Comparison of ENCODE assay signal across 25 cellular contexts in the genomic region with DNA sequence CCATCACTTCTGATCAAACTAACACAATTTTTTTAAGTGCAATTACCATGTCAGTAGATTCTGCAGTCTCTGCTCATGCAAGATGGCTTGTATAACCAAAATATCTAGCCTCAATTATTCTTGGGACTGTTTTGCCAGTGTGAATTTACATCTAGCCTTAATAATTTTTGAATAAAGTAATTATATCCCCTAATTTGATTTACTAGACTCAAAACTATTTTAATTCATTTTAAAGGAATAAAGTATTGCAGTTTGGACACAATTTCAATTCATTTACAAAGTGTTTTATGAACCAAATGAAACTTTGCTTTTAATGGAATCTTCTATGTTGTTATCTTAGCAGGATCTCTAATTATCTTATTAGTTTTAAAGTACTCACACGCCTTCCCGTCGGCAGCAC.
"Had no signal": no experiment of that assay in that cellular context is flagged by ENCODE, and none has a peak within 500 bp of the region (broad histone marks: within the 10 kb centered on the region; RNA-seq: fewer than 3 reads in every experiment).

No MANE protein-coding gene starts in this region.

- H3K9me3 ChIP-seq: colonic mucosa, esophagus muscularis mucosa, esophagus squamous epithelium, gastrocnemius medialis, gastroesophageal sphincter, heart left ventricle, heart right ventricle had no signal

- H3K27me3 ChIP-seq: colonic mucosa, dorsolateral prefrontal cortex, esophagus muscularis mucosa, esophagus squamous epithelium, foreskin keratinocyte, gastrocnemius medialis, gastroesophageal sphincter, heart left ventricle, heart right ventricle, hepatocyte had no signal

- H3K4me1 ChIP-seq: colonic mucosa, esophagus muscularis mucosa, esophagus squamous epithelium, foreskin keratinocyte, gastrocnemius medialis, gastroesophageal sphincter, heart left ventricle had no signal

- H3K4me2 ChIP-seq: hepatocyte had no signal

- DNase-seq: colonic mucosa; cortex of kidney; dermis blood vessel endothelial cell; dorsolateral prefrontal cortex; effector CD4-positive, alpha-beta T cell; effector CD8-positive, alpha-beta T cell; effector memory CD4-positive, alpha-beta T cell; effector memory CD8-positive, alpha-beta T cell; endodermal cell; erythroblast; esophagus squamous epithelium; foreskin fibroblast; foreskin keratinocyte; foreskin melanocyte; gastrocnemius medialis; glutamatergic neuron; head of caudate nucleus; heart left ventricle; heart right ventricle had no signal

- H3K36me3 ChIP-seq: colonic mucosa, esophagus squamous epithelium, gastrocnemius medialis had no signal

- H3K79me2 ChIP-seq: hepatocyte had no signal

- H3K4me3 ChIP-seq: colonic mucosa, coronary artery, dorsolateral prefrontal cortex, esophagus muscularis mucosa, esophagus squamous epithelium, gastrocnemius medialis, gastroesophageal sphincter, heart left ventricle, heart right ventricle, hepatocyte had no signal

- ATAC-seq: effector memory CD8-positive, alpha-beta T cell; esophagus mucosa; foreskin keratinocyte; gastrocnemius medialis; gastroesophageal sphincter; heart left ventricle; heart right ventricle had no signal

- H3K27ac ChIP-seq: colonic mucosa, coronary artery, dorsolateral prefrontal cortex, epithelial cell of prostate, esophagus muscularis mucosa, esophagus squamous epithelium, foreskin keratinocyte, gastrocnemius medialis, gastroesophageal sphincter, heart left ventricle, heart right ventricle, hepatocyte had no signal

- H2AFZ ChIP-seq: hepatocyte had no signal
